1 cellular context compared by ENCODE assay signal in genomic region chr17:75773808-75774470, GRCh38.
TF ChIP-seq lines count a peak whose summit lies in the region.

No MANE protein-coding gene starts in this region.

TF ChIP-seq in neural cell, 6 proteins besides CTCF, POLR2A, EP300 and RAD21 (continued from another document):
- TF ChIP-seq REST (IDR thresholded peaks at IDR 0.05; ENCODE audit: borderline replicate concordance) (no peak), EZH2 (IDR thresholded peaks at IDR 0.05; ENCODE audit: borderline replicate concordance, insufficient read depth, low read length, poor library complexity, severe bottlenecking) (no peak)
TF ChIP-seq in neural cell: peak in this region for 1.
